ENCODE assay signal across 9 cellular contexts in the genomic region with DNA sequence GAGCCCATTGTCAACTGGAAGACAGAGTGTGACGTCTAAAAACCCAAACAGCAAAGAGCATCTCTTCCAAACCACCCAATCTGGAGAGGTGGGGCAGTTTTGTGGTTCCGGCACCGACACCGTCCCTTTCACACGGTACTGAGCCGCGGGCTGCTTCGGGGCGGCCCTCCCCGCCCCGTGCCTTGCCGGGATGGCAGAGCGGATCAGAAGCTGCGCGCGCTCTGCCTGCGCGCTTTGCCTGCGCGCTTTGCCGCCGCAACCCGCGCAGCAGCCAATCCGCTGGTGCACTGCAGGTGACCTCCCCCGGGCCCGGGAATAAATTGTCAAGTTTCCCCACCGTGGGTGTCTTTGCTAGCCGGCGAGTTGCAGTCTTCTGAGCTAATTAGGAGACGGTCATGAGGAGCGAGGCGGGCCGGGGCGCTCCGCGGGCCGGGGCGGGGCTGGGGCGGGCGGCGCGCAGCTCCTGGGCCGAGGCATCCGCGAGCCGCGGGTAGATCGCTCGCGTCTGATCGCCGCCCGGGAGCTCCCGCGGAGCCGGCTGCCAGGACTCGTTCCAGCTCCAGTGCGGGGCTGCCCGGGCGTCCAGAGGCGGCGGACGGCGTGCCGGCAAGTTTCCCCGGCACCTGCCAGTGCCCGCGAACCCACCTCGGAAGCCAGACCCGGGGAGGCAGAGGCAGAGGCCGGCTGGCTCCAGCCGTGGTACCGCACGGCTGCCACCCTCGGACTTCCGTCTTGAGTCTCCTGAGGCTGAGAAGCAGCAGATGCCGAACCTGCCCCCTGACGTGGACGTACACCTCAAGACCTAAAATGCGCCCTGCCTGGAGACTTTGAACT.
A peak's percentile ranks its signal among the peaks of the same experiment; 100 is the strongest.
DNase-seq lines count a peak whose midpoint lies in the region; ATAC-seq, FAIRE-seq and TF ChIP-seq lines count a peak whose summit lies in the region.
"Had no signal": no experiment of that assay in that cellular context is flagged by ENCODE, and none has a peak within 500 bp of the region (broad histone marks: within the 10 kb centered on the region; RNA-seq: fewer than 3 reads in every experiment).

No MANE protein-coding gene starts in this region.

- CTCF ChIA-PET in GM10248 (lab: Yijun Ruan, JAX) (interaction anchor here (1.7 kb wide), 1 partner anchor 18 kb away, joined by 3 read pairs; no protein-coding TSS in a partner anchor), HepG2 (lab: Yijun Ruan, JAX; ENCODE audit: low intra/inter-chr PET ratio, low total read pairs) (no interaction called here)

- no peaks in the 10 kb centered on the region for H3K9me3 ChIP-seq in HepG2 (ENCODE audit: low read length)
- H3K9me3 ChIP-seq in testis: no peaks in the 10 kb centered on the region

- TF ChIP-seq POLR2A in HepG2 (IDR thresholded peaks at IDR 0.05; ENCODE audit: insufficient read depth in 1 of 2, low read depth in 2 of 2, low read length in 2 of 2) (no peak), testis (IDR thresholded peaks at IDR 0.05) (no peak)

- H3K36me3 ChIP-seq in HepG2 (replicated peaks in 1 of 2; ENCODE audit: control insufficient read depth in 1 of 2, insufficient read depth in 2 of 2, low read length in 2 of 2) (no peaks in the 10 kb centered on the region), testis (ENCODE audit: low read depth, missing control alignments) (no peaks in the 10 kb centered on the region)

- H3K9ac ChIP-seq in HepG2 (ENCODE audit: insufficient read depth, low read depth, low read length): no peak overlapping the region

- H3K4me3 ChIP-seq in astrocyte of the cerebellum (ENCODE audit: low read depth, low read length): peak overlapping the region; percentile 40
- H3K4me3 ChIP-seq in HepG2 (replicated peaks in 1 of 3; ENCODE audit: insufficient read depth in 1 of 3, low read depth in 2 of 3, low read length in 3 of 3): no peak overlapping the region
- H3K4me3 ChIP-seq in testis: peak overlapping the region; percentile 9 to 38

- no peak for FAIRE-seq in HepG2 (lab: Jason Lieb, UNC)

- in situ Hi-C loops in astrocyte of the cerebellum (cut with HindIII; ENCODE audit: low sequenced_read_pairs) (no loop called here), HepG2 (cut with HindIII; ENCODE audit: extremely low pct_ligation_motif_present, low pct_unique_long_range_greater_than_20kb) (no loop called here)

- no peaks in the 10 kb centered on the region for H4K20me1 ChIP-seq in HepG2 (ENCODE audit: insufficient read depth, low read length)

- DNase-seq in GM10248 (ENCODE audit: extremely low spot score): peak; percentile 34
- peak; percentile 14 for DNase-seq in M059J (ENCODE audit: low read depth)
- DNase-seq in astrocyte of the cerebellum (ENCODE audit: low read depth): no peak
- DNase-seq in HepG2 (ENCODE audit: low spot score): no peak
- DNase-seq in testis: peak; percentile 21
- DNase-seq in EL: no peak
- DNase-seq in NCI-H2196 treated with DMSO at 0.1 percent for 48 hours (lab: John Stamatoyannopoulos, UW; ENCODE audit: unreplicated experiment): no peak
- no peak for DNase-seq in putamen (ENCODE audit: low spot score)

- TF ChIP-seq EP300 in HepG2 (IDR thresholded peaks at IDR 0.05; ENCODE audit: low read depth in 2 of 2, low read length in 2 of 2): no peak
- no peak for TF ChIP-seq EP300 in HepG2 (CRISPR knock-in tag; IDR thresholded peaks at IDR 0.05; ENCODE audit: borderline replicate concordance)

- H3K4me1 ChIP-seq in HepG2 (ENCODE audit: insufficient read depth, low read length) (no peaks in the 10 kb centered on the region), testis (no peaks in the 10 kb centered on the region)

- BruUV-seq in HepG2 (replicated peaks; lab: Mats Ljungman, UMichigan): no TSS peak

- H2AFZ ChIP-seq in HepG2 (ENCODE audit: low read length): no peak overlapping the region

- intact Hi-C loops in HepG2 (cut with micrococcal nuclease; ENCODE audit: unreplicated experiment) (no loop called here), testis (cut with DNase I; ENCODE audit: low total_unique reads) (no loop called here)

- H3K4me2 ChIP-seq in HepG2 (ENCODE audit: low read depth, low read length): no peak overlapping the region

- TF ChIP-seq CTCF in GM10248 (IDR thresholded peaks at IDR 0.05; ENCODE audit: control extremely low read depth, extremely low read depth, low read depth, missing control alignments): no peak
- TF ChIP-seq CTCF in astrocyte of the cerebellum (IDR thresholded peaks at IDR 0.05; ENCODE audit: low read depth, low read length, missing control alignments): no peak
- no peak for TF ChIP-seq CTCF in HepG2 (CRISPR knock-in tag; IDR thresholded peaks at IDR 0.05)
- no peak for TF ChIP-seq CTCF in testis (IDR thresholded peaks at IDR 0.05)

- TF ChIP-seq RAD21 in HepG2 (CRISPR knock-in tag; IDR thresholded peaks at IDR 0.05): no peak

- H3K27me3 ChIP-seq in HepG2 (ENCODE audit: control insufficient read depth in 1 of 2, insufficient read depth in 2 of 2, low read length in 2 of 2) (peaks cover 0 to 22% of the 10 kb centered on the region in 2 experiments; a peak in 2 of 5 replicates), testis (no peaks in the 10 kb centered on the region)

- peak; percentile 38; the same call in 1 of the 3 replicates for ATAC-seq in HepG2

- no peak overlapping the region for H3K27ac ChIP-seq in HepG2 (ENCODE audit: extremely low read length, insufficient read depth, low read length)
- H3K27ac ChIP-seq in testis: no peak overlapping the region
- H3K27ac ChIP-seq: HL-60 had no signal

- H3K79me2 ChIP-seq in HepG2 (ENCODE audit: insufficient read depth, low read length): no peaks in the 10 kb centered on the region

- 31% methylated on average over 7 of the region's 81 CpGs for WGBS in HepG2 (ENCODE audit: low lambda C conversion rate)
- WGBS in testis, 2 donors: 27 to 31% methylated on average over 22 to 28 of the region's 81 CpGs

- POLR2A ChIA-PET in GM10248 (lab: Yijun Ruan, JAX) (no interaction called here), HepG2 (lab: Yijun Ruan, JAX) (no interaction called here)

TF ChIP-seq in HepG2, 621 proteins besides CTCF, POLR2A, EP300 and RAD21:
- TF ChIP-seq NCOA2 (CRISPR knock-in tag; IDR thresholded peaks at IDR 0.05): no peak
- no peak for TF ChIP-seq HMG20A (CRISPR knock-in tag; IDR thresholded peaks at IDR 0.05; ENCODE audit: borderline replicate concordance)
- no peak for TF ChIP-seq EHMT2 (IDR thresholded peaks at IDR 0.05; ENCODE audit: borderline replicate concordance, low read depth, low read length)
- TF ChIP-seq, protein P1, sequence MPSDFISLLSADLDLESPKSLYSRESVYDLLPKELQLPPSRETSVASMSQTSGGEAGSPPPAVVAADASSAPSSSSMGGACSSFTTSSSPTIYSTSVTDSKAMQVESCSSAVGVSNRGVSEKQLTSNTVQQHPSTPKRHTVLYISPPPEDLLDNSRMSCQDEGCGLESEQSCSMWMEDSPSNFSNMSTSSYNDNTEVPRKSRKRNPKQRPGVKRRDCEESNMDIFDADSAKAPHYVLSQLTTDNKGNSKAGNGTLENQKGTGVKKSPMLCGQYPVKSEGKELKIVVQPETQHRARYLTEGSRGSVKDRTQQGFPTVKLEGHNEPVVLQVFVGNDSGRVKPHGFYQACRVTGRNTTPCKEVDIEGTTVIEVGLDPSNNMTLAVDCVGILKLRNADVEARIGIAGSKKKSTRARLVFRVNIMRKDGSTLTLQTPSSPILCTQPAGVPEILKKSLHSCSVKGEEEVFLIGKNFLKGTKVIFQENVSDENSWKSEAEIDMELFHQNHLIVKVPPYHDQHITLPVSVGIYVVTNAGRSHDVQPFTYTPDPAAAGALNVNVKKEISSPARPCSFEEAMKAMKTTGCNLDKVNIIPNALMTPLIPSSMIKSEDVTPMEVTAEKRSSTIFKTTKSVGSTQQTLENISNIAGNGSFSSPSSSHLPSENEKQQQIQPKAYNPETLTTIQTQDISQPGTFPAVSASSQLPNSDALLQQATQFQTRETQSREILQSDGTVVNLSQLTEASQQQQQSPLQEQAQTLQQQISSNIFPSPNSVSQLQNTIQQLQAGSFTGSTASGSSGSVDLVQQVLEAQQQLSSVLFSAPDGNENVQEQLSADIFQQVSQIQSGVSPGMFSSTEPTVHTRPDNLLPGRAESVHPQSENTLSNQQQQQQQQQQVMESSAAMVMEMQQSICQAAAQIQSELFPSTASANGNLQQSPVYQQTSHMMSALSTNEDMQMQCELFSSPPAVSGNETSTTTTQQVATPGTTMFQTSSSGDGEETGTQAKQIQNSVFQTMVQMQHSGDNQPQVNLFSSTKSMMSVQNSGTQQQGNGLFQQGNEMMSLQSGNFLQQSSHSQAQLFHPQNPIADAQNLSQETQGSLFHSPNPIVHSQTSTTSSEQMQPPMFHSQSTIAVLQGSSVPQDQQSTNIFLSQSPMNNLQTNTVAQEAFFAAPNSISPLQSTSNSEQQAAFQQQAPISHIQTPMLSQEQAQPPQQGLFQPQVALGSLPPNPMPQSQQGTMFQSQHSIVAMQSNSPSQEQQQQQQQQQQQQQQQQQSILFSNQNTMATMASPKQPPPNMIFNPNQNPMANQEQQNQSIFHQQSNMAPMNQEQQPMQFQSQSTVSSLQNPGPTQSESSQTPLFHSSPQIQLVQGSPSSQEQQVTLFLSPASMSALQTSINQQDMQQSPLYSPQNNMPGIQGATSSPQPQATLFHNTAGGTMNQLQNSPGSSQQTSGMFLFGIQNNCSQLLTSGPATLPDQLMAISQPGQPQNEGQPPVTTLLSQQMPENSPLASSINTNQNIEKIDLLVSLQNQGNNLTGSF (CRISPR knock-in tag; IDR thresholded peaks at IDR 0.05): no peak
- TF ChIP-seq ZNF224 (CRISPR knock-in tag; IDR thresholded peaks at IDR 0.05): no peak
- no peak for TF ChIP-seq RBFOX2 (IDR thresholded peaks at IDR 0.05; ENCODE audit: low read depth, low read length)
- 0 out of 2 replicates have a peak, but pooled peaks have one; percentile 56 for TF ChIP-seq EZH2 (conservative IDR thresholded peaks at IDR 0.05; ENCODE audit: low read depth, low read length)

Comparison
In these comparisons a context has a peak if more than half of its experiments do, and no peak if none do; other contexts are left out.
1. DNase-seq: peak in GM10248 (single experiment), M059J (single experiment) and testis (single experiment); none in astrocyte of the cerebellum (single experiment), HepG2 (single experiment), EL (single experiment), NCI-H2196 treated with DMSO at 0.1 percent for 48 hours (single experiment) and putamen (single experiment).
2. H3K4me3 ChIP-seq: peak in astrocyte of the cerebellum (single experiment) and testis (2 of 2); none in HepG2 (0 of 3).